Comparison of ENCODE assay signal across 8 cellular contexts in the genomic region with DNA sequence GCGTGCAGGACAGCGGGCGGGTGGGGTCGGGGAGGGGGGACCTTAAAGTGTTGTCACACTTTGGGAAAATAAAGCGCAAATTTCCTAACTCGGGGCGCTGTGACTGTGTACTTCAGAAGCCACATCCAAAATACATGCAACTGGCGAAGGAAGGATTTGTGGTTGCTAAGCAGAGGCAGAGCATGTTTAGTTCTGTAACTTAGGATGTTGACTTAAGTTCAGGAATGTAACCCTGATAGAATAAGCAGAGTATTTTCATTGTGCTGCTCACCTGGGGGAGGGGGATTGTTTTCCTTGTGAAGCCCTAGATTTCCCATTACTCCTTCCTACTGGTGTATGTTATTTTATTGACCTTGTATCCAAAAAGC.
DNase-seq lines count a peak whose midpoint lies in the region; ATAC-seq lines count a peak whose summit lies in the region.

No MANE protein-coding gene starts in this region.

- H3K27ac ChIP-seq in skin epidermis, result peak overlapping the region in 20 of 21 experiments; percentile 50 to 92 (median 85)

- no peak for DNase-seq in stimulated activated naive CD8-positive, alpha-beta T cell treated with anti-CD3 and anti-CD28 coated beads, Interleukin-15, Interleukin-2, amounts not matched to agents 100 U/mL and 50 U/mL, for 24 hours
- no peak for DNase-seq in activated naive CD8-positive, alpha-beta T cell treated with anti-CD3 and anti-CD28 coated beads, Interleukin-2, amount 50 U/mL, for 24 hours

- H3K36me3 Mint-ChIP-seq in stimulated activated naive CD8-positive, alpha-beta T cell treated with anti-CD3 and anti-CD28 coated beads, Interleukin-15, Interleukin-2, amounts not matched to agents 100 ng/mL and 50 ng/mL, for 24 hours (ENCODE audit: low read depth), result peaks cover 7% of the 10 kb centered on the region
- no peaks in the 10 kb centered on the region for H3K36me3 Mint-ChIP-seq in activated naive CD8-positive, alpha-beta T cell treated with anti-CD3 and anti-CD28 coated beads, Interleukin-2, amount 50 U/mL, for 24 hours (ENCODE audit: low read depth)

- H3K27ac Mint-ChIP-seq in stimulated activated naive CD8-positive, alpha-beta T cell treated with anti-CD3 and anti-CD28 coated beads, Interleukin-15, Interleukin-2, amounts not matched to agents 100 ng/mL and 50 ng/mL, for 24 hours, result peak overlapping the region; percentile 26
- peak overlapping the region; percentile 27 for H3K27ac Mint-ChIP-seq in activated naive CD8-positive, alpha-beta T cell treated with anti-CD3 and anti-CD28 coated beads, Interleukin-2, amount 50 U/mL, for 24 hours

- H3K4me3 Mint-ChIP-seq in stimulated activated naive CD8-positive, alpha-beta T cell treated with anti-CD3 and anti-CD28 coated beads, Interleukin-15, Interleukin-2, amounts not matched to agents 100 ng/mL and 50 ng/mL, for 24 hours, result peak overlapping the region; percentile 53
- H3K4me3 Mint-ChIP-seq in activated naive CD8-positive, alpha-beta T cell treated with anti-CD3 and anti-CD28 coated beads, Interleukin-2, amount 50 U/mL, for 24 hours, result peak overlapping the region; percentile 60

- ATAC-seq in stimulated activated naive CD8-positive, alpha-beta T cell treated with anti-CD3 and anti-CD28 coated beads, Interleukin-15, Interleukin-2, amounts not matched to agents 100 U/mL and 50 U/mL, for 24 hours, result no peak
- ATAC-seq in activated naive CD8-positive, alpha-beta T cell treated with anti-CD3 and anti-CD28 coated beads, Interleukin-2, amount 50 U/mL, for 24 hours, result no peak
- ATAC-seq in GM18517 (IDR thresholded peaks at IDR 0.05; ENCODE audit: unreplicated experiment), result no peak
- no peak for ATAC-seq in GM18909 (IDR thresholded peaks at IDR 0.05; ENCODE audit: poor library complexity, unreplicated experiment)
- no peak for ATAC-seq in GM21526 (IDR thresholded peaks at IDR 0.05; ENCODE audit: low FRiP score, unreplicated experiment)

- peaks cover 60% of the 10 kb centered on the region for H3K4me1 Mint-ChIP-seq in stimulated activated naive CD8-positive, alpha-beta T cell treated with anti-CD3 and anti-CD28 coated beads, Interleukin-15, Interleukin-2, amounts not matched to agents 100 ng/mL and 50 ng/mL, for 24 hours (ENCODE audit: low read depth)
- H3K4me1 Mint-ChIP-seq in activated naive CD8-positive, alpha-beta T cell treated with anti-CD3 and anti-CD28 coated beads, Interleukin-2, amount 50 U/mL, for 24 hours, result peaks cover 51% of the 10 kb centered on the region

- peak overlapping the region; percentile 24 for H3K4me3 ChIP-seq in iPS-11a (ENCODE audit: low read depth, low read length)
- H3K4me3 ChIP-seq in skin epidermis, result peak overlapping the region; percentile 31 to 83 (median 42)

- H3K27me3 Mint-ChIP-seq in stimulated activated naive CD8-positive, alpha-beta T cell treated with anti-CD3 and anti-CD28 coated beads, Interleukin-15, Interleukin-2, amounts not matched to agents 100 ng/mL and 50 ng/mL, for 24 hours, result peaks cover 17% of the 10 kb centered on the region
- peaks cover 3% of the 10 kb centered on the region for H3K27me3 Mint-ChIP-seq in activated naive CD8-positive, alpha-beta T cell treated with anti-CD3 and anti-CD28 coated beads, Interleukin-2, amount 50 U/mL, for 24 hours

- H3K9me3 Mint-ChIP-seq in stimulated activated naive CD8-positive, alpha-beta T cell treated with anti-CD3 and anti-CD28 coated beads, Interleukin-15, Interleukin-2, amounts not matched to agents 100 ng/mL and 50 ng/mL, for 24 hours, result no peaks in the 10 kb centered on the region
- no peaks in the 10 kb centered on the region for H3K9me3 Mint-ChIP-seq in activated naive CD8-positive, alpha-beta T cell treated with anti-CD3 and anti-CD28 coated beads, Interleukin-2, amount 50 U/mL, for 24 hours
